Comparison of ENCODE assay signal across 19 cellular contexts in the genomic region with DNA sequence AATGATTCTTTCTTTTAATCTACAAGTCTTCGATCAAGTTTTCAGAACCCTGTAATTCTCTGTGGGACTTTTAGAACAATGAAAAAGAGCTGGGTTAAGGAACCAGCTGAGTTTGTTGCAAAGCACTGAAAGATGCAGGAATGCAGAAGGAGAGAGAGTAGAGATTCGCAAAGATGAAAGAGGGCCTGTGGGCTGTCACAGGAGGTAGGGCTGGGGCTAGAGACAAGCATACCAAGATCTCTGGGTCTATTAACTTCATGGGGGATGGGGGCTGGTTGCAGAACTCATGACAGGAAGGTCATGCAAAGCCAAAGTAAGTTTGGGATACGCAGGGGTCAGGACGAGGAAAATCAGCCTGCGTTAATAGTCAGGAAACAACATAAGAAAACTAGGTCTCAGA.
"Had no signal": no experiment of that assay in that cellular context is flagged by ENCODE, and none has a peak within 500 bp of the region (broad histone marks: within the 10 kb centered on the region; RNA-seq: fewer than 3 reads in every experiment).

No MANE protein-coding gene starts in this region.

- H3K27ac ChIP-seq: left lung, neutrophil, parathyroid adenoma, sigmoid colon, spleen had no signal

- H3K9me3 ChIP-seq: left lung, neutrophil, sigmoid colon had no signal

- H3K36me3 ChIP-seq: left lung, neutrophil, sigmoid colon, spleen had no signal

- DNase-seq: activated CD4-positive, alpha-beta T cell treated with anti-CD3 and anti-CD28 coated beads, Interleukin-2, amount 50 U/mL, for 1 hour; activated CD4-positive, CD25-positive, alpha-beta regulatory T cell treated with anti-CD3 and anti-CD28 coated beads, Interleukin-2, amount 50 U/mL, for 72 hours; activated CD8-positive, alpha-beta memory T cell treated with anti-CD3 and anti-CD28 coated beads, Interleukin-2, amount 50 U/mL, for 4 hours; activated effector memory CD4-positive, alpha-beta T cell treated with Interleukin-2 at 50 U/mL for 16 hours; activated naive CD4-positive, alpha-beta T cell treated with anti-CD3 and anti-CD28 coated beads, Interleukin-2, amount 10 ng/mL, durations not matched to agents 7 days and 5 days; activated naive CD8-positive, alpha-beta T cell treated with anti-CD3 and anti-CD28 coated beads, Interleukin-2, amount 50 U/mL, for 24 hours; activated T-cell treated with anti-CD3 and anti-CD28 coated beads, Interleukin-2, amount 50 U/mL, for 48 hours; anterior cingulate cortex; cortex of kidney; effector CD4-positive, alpha-beta T cell; kidney; left lung; sigmoid colon; spleen; stimulated activated CD8-positive, alpha-beta memory T cell treated with anti-CD3 and anti-CD28 coated beads, Interleukin-4, amount 100 ng/mL, for 48 hours; stimulated activated naive CD4-positive, alpha-beta T cell had no signal

- H2AFZ ChIP-seq: parathyroid adenoma had no signal

- FAIRE-seq: kidney, urothelium cell line had no signal

- H3K9ac ChIP-seq: parathyroid adenoma had no signal

- H3K4me3 ChIP-seq: left lung, sigmoid colon, spleen had no signal

- H3K4me1 ChIP-seq: left lung, parathyroid adenoma, sigmoid colon, spleen had no signal

- H3K27me3 ChIP-seq: left lung, neutrophil, sigmoid colon, spleen had no signal
